Comparison of ENCODE assay signal across 8 cellular contexts in the genomic region with DNA sequence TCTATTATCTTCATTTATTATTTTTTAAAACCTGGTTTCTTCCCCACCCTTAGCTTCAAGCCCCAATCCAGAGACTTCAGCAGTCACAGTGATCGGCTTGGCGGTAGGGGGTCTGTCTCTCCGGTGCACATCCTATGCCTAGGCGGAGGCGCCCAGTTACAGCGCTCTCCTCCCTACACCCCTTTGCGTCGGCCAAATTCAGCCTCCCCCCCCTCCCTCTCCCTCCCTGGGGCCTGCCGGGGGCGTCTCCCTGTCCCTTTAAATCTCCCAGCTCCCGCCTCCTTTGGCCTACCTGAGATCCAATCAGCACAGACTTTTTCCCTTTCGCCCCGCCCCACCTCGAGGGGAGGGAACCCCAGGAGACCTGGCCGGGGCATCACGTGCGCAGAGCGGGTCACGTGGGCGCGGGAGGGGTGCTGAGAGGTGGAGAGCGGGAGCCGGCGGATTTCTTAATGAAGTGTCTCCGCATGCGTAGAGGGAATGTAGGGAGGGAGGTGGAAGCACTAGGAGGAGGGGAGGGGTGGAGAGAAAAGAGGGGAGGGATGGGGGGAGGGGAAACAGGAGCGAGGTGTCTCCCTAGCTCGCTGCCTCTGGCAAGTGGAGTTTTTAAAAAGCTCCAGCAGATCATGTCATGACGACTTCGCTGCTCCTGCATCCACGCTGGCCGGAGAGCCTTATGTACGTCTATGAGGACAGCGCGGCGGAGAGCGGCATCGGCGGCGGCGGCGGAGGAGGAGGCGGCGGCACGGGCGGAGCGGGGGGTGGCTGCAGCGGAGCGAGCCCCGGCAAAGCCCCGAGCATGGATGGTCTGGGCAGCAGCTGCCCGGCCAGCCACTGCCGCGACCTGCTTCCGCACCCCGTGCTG. TPM values are rescaled to one million over a fixed set of nuclear protein-coding genes. Genes with fewer than 3 reads are reported as not detected.
DNase-seq lines count a peak whose midpoint lies in the region; ATAC-seq, FAIRE-seq and TF ChIP-seq lines count a peak whose summit lies in the region.

A gene with protein sequence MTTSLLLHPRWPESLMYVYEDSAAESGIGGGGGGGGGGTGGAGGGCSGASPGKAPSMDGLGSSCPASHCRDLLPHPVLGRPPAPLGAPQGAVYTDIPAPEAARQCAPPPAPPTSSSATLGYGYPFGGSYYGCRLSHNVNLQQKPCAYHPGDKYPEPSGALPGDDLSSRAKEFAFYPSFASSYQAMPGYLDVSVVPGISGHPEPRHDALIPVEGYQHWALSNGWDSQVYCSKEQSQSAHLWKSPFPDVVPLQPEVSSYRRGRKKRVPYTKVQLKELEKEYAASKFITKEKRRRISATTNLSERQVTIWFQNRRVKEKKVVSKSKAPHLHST (plus strand): TSS at position 556 of the 865 bp plus-strand sequence. CDS start 76 bp downstream, at position 632.

- intact Hi-C loops in activated T-helper 1 cell treated with anti-CD3 and anti-CD28 coated beads, Interleukin-12 subunit alpha, Interleukin-12 subunit beta, Interleukin-2, Interleukin-4 antibody, amounts not matched to agents 30 ng/mL and 10 ng/mL and 1 ng/mL, durations not matched to agents 14 hours and 24 hours and 36 hours (cut with micrococcal nuclease), result loop anchor here (10.0 kb wide), 1 partner anchor 46 kb away; a partner anchor contains a TSS

- H3K4me3 Mint-ChIP-seq in activated T-helper 1 cell treated with anti-CD3 and anti-CD28 coated beads, Interleukin-12 subunit alpha, Interleukin-12 subunit beta, Interleukin-2, Interleukin-4 antibody, amounts not matched to agents 30 ng/mL and 10 ng/mL and 1 ng/mL, durations not matched to agents 14 hours and 24 hours and 36 hours, result no peak within 1 kb of the TSS
- no peak within 1 kb of the TSS for H3K4me3 Mint-ChIP-seq in stimulated activated naive B cell treated with anti-CD40 and anti-IgM and Interleukin-4, amounts not matched to agents 10 μg/mL and 1 μg/mL and 100 μg/mL, for 72 hours

- peak within 1 kb of the TSS; percentile 31 for H3K27ac Mint-ChIP-seq in activated T-helper 1 cell treated with anti-CD3 and anti-CD28 coated beads, Interleukin-12 subunit alpha, Interleukin-12 subunit beta, Interleukin-2, Interleukin-4 antibody, amounts not matched to agents 30 ng/mL and 10 ng/mL and 1 ng/mL, durations not matched to agents 14 hours and 24 hours and 36 hours
- H3K27ac Mint-ChIP-seq in stimulated activated naive B cell treated with anti-CD40 and anti-IgM and Interleukin-4, amounts not matched to agents 10 μg/mL and 1 μg/mL and 100 μg/mL, for 72 hours, result peak within 1 kb of the TSS; percentile 73

- H3K9me3 Mint-ChIP-seq in activated T-helper 1 cell treated with anti-CD3 and anti-CD28 coated beads, Interleukin-12 subunit alpha, Interleukin-12 subunit beta, Interleukin-2, Interleukin-4 antibody, amounts not matched to agents 30 ng/mL and 10 ng/mL and 1 ng/mL, durations not matched to agents 14 hours and 24 hours and 36 hours, result no peaks in the 10 kb centered on the region
- no peaks in the 10 kb centered on the region for H3K9me3 Mint-ChIP-seq in stimulated activated naive B cell treated with anti-CD40 and anti-IgM and Interleukin-4, amounts not matched to agents 10 μg/mL and 1 μg/mL and 100 μg/mL, for 72 hours

- peaks cover 79% of the 10 kb centered on the region for H3K27me3 Mint-ChIP-seq in activated T-helper 1 cell treated with anti-CD3 and anti-CD28 coated beads, Interleukin-12 subunit alpha, Interleukin-12 subunit beta, Interleukin-2, Interleukin-4 antibody, amounts not matched to agents 30 ng/mL and 10 ng/mL and 1 ng/mL, durations not matched to agents 14 hours and 24 hours and 36 hours (ENCODE audit: insufficient read depth)
- H3K27me3 Mint-ChIP-seq in stimulated activated naive B cell treated with anti-CD40 and anti-IgM and Interleukin-4, amounts not matched to agents 10 μg/mL and 1 μg/mL and 100 μg/mL, for 72 hours, result peaks cover 88 to 99% of the 10 kb centered on the region in 2 donors

- no peak for TF ChIP-seq CTCF in GM20000 (IDR thresholded peaks at IDR 0.05; ENCODE audit: extremely low read depth, missing control alignments)

- no peak for TF ChIP-seq POLR2A in GM12891 (IDR thresholded peaks at IDR 0.05; ENCODE audit: low read depth, low read length)

- H3K36me3 Mint-ChIP-seq in activated T-helper 1 cell treated with anti-CD3 and anti-CD28 coated beads, Interleukin-12 subunit alpha, Interleukin-12 subunit beta, Interleukin-2, Interleukin-4 antibody, amounts not matched to agents 30 ng/mL and 10 ng/mL and 1 ng/mL, durations not matched to agents 14 hours and 24 hours and 36 hours (ENCODE audit: low read depth), result no peaks in the 10 kb centered on the region
- peaks cover 0 to 1% of the 10 kb centered on the region in 2 donors for H3K36me3 Mint-ChIP-seq in stimulated activated naive B cell treated with anti-CD40 and anti-IgM and Interleukin-4, amounts not matched to agents 10 μg/mL and 1 μg/mL and 100 μg/mL, for 72 hours

- FAIRE-seq in GM12891 (lab: Jason Lieb, UNC), result no peak

- no peak for ATAC-seq in stimulated activated naive B cell treated with anti-CD40 and anti-IgM and Interleukin-4, amounts not matched to agents 10 μg/mL and 1 μg/mL and 100 μg/mL, for 72 hours (replicated peaks)

- DNase-seq in GM20000 (ENCODE audit: low spot score), result peak; percentile 68
- DNase-seq in NCI-H187 (lab: John Stamatoyannopoulos, UW), result peak; percentile 99 to 100
- no peak for DNase-seq in activated T-helper 1 cell treated with anti-CD3 and anti-CD28 coated beads, Interleukin-12 subunit alpha, Interleukin-12 subunit beta, Interleukin-2, Interleukin-4 antibody, amounts not matched to agents 30 ng/mL and 10 ng/mL and 1 ng/mL, durations not matched to agents 14 hours and 24 hours and 36 hours (ENCODE audit: low spot score)
- peak; percentile 4 for DNase-seq in inferior parietal cortex (ENCODE audit: extremely low spot score)
- no peak for DNase-seq in stimulated activated naive B cell treated with anti-CD40 and anti-IgM and Interleukin-4, amounts not matched to agents 10 μg/mL and 1 μg/mL and 100 μg/mL, for 72 hours
- DNase-seq in effector CD4-positive, alpha-beta T cell, result no peak
- DNase-seq in GM12891 (ENCODE audit: insufficient read length, low spot score), result no peak
- no peak for DNase-seq in MV-4-11 (lab: John Stamatoyannopoulos, UW)

- no peaks in the 10 kb centered on the region for H3K4me1 Mint-ChIP-seq in activated T-helper 1 cell treated with anti-CD3 and anti-CD28 coated beads, Interleukin-12 subunit alpha, Interleukin-12 subunit beta, Interleukin-2, Interleukin-4 antibody, amounts not matched to agents 30 ng/mL and 10 ng/mL and 1 ng/mL, durations not matched to agents 14 hours and 24 hours and 36 hours (ENCODE audit: low read depth)
- H3K4me1 Mint-ChIP-seq in stimulated activated naive B cell treated with anti-CD40 and anti-IgM and Interleukin-4, amounts not matched to agents 10 μg/mL and 1 μg/mL and 100 μg/mL, for 72 hours, result peaks cover 9 to 13% of the 10 kb centered on the region in 2 donors

TF ChIP-seq in GM12891, 5 proteins besides CTCF, POLR2A, EP300 and RAD21:
- no peak for TF ChIP-seq TAF1 (IDR thresholded peaks at IDR 0.05; ENCODE audit: low read depth, low read length)
- no peak for TF ChIP-seq PAX5 (IDR thresholded peaks at IDR 0.05; ENCODE audit: insufficient read depth, low read length, severe bottlenecking)
- no peak for TF ChIP-seq POLR2AphosphoS5 (IDR thresholded peaks at IDR 0.05; ENCODE audit: low read depth, low read length)
- TF ChIP-seq SPI1 (IDR thresholded peaks at IDR 0.05; ENCODE audit: low read depth, low read length), result no peak
- TF ChIP-seq POU2F2 (IDR thresholded peaks at IDR 0.05; ENCODE audit: low read depth, low read length), result no peak

RNA-seq across cellular contexts. Expression of the gene that starts here (rescaled TPM):
- not detected in 2 replicates for total RNA-seq in activated T-helper 1 cell treated with anti-CD3 and anti-CD28 coated beads, Interleukin-12 subunit alpha, Interleukin-12 subunit beta, Interleukin-2, Interleukin-4 antibody, amounts not matched to agents 30 ng/mL and 10 ng/mL and 1 ng/mL, durations not matched to agents 14 hours and 24 hours and 36 hours
- polyA plus RNA-seq in GM12891 (2012; ENCODE audit: low read depth, missing spikeins), result not detected

Comparison
In these comparisons a context has a peak if more than half of its experiments do, and no peak if none do; other contexts are left out.
1. DNase-seq: peak in GM20000 (single experiment), NCI-H187 (2 of 2) and inferior parietal cortex (single experiment); none in activated T-helper 1 cell treated with anti-CD3 and anti-CD28 coated beads, Interleukin-12 subunit alpha, Interleukin-12 subunit beta, Interleukin-2, Interleukin-4 antibody, amounts not matched to agents 30 ng/mL and 10 ng/mL and 1 ng/mL, durations not matched to agents 14 hours and 24 hours and 36 hours (single experiment), stimulated activated naive B cell treated with anti-CD40 and anti-IgM and Interleukin-4, amounts not matched to agents 10 μg/mL and 1 μg/mL and 100 μg/mL, for 72 hours (single experiment), effector CD4-positive, alpha-beta T cell (single experiment), GM12891 (single experiment) and MV-4-11 (single experiment).